Comparison of ENCODE assay signal across 8 cellular contexts in the genomic region with DNA sequence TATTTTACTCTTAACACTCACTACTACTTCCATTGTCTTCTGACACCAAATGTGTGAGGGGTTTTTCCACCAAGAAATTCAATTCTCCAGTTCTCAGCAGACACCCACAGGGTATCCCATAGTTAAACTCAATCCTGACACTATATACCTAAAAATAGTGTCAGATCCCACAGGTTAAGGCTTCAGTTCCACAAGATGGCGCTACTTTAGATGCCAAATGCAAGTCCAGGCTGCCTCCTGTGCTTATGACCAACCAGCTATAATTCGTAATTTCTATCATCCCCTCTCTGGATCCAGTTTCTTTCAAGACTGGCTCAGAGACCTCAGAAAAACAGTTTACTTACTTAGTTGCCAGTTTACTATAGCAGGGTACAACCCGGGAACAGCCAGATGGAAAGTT.
DNase-seq lines count a peak whose midpoint lies in the region; FAIRE-seq and TF ChIP-seq lines count a peak whose summit lies in the region.
"Had no signal": no experiment of that assay in that cellular context is flagged by ENCODE, and none has a peak within 500 bp of the region (broad histone marks: within the 10 kb centered on the region; RNA-seq: fewer than 3 reads in every experiment).

No MANE protein-coding gene starts in this region.

- H2AFZ ChIP-seq in mammary epithelial cell (ENCODE audit: low read depth, low read length), result no peak overlapping the region
- no peak overlapping the region for H2AFZ ChIP-seq in neural progenitor cell (replicated peaks)

- CTCF ChIA-PET in mammary epithelial cell (lab: Charles Lee; ENCODE audit: low non-redundant PET), result interaction anchor here (0.6 kb wide), 2 partner anchors 268 to 479 kb away, joined by 3 to 4 read pairs; no protein-coding TSS in a partner anchor

- intact Hi-C loops in mammary epithelial cell (cut with micrococcal nuclease), result loop anchor here (5.0 kb wide), 1 partner anchor 385 kb away; no protein-coding TSS in a partner anchor
- intact Hi-C loops in esophagus squamous epithelium (cut with DNase I), result no loop called here

- dilution Hi-C loops in mammary epithelial cell (cut with HindIII; ENCODE audit: low sequenced_read_pairs), result no loop called here

- H3K27ac ChIP-seq in mammary epithelial cell (ENCODE audit: insufficient read depth, low read depth, low read length) (no peak overlapping the region), neural progenitor cell (no peak overlapping the region), esophagus squamous epithelium (no peak overlapping the region)

- H3K79me2 ChIP-seq in mammary epithelial cell (ENCODE audit: insufficient read depth, low read length) (no peaks in the 10 kb centered on the region), neural progenitor cell (ENCODE audit: low read depth) (no peaks in the 10 kb centered on the region)

- peak; percentile 86 for FAIRE-seq in H54 (lab: Jason Lieb, UNC)

- H4K20me1 ChIP-seq in mammary epithelial cell (ENCODE audit: insufficient read depth, low read length), result no peaks in the 10 kb centered on the region
- no peaks in the 10 kb centered on the region for H4K20me1 ChIP-seq in neural progenitor cell (ENCODE audit: low read depth)

- H3K36me3 ChIP-seq in mammary epithelial cell (ENCODE audit: insufficient read depth, low read length), result no peaks in the 10 kb centered on the region
- no peaks in the 10 kb centered on the region for H3K36me3 ChIP-seq in neural progenitor cell
- H3K36me3 ChIP-seq in esophagus squamous epithelium, result no peaks in the 10 kb centered on the region

- no TSS peak for BruUV-seq in mammary epithelial cell (replicated peaks; lab: Mats Ljungman, UMichigan)

- no peak overlapping the region for H3K27ac Mint-ChIP-seq in neural progenitor cell

- H3K27me3 ChIP-seq in mammary epithelial cell (ENCODE audit: insufficient read depth, low read length) (no peaks in the 10 kb centered on the region), neural progenitor cell (no peaks in the 10 kb centered on the region), esophagus squamous epithelium (no peaks in the 10 kb centered on the region)

- H3K27me3 Mint-ChIP-seq in neural progenitor cell (ENCODE audit: insufficient read depth, low read depth), result no peaks in the 10 kb centered on the region

- H3K36me3 Mint-ChIP-seq in neural progenitor cell, result no peaks in the 10 kb centered on the region

- no peak overlapping the region for H3K9ac ChIP-seq in mammary epithelial cell (ENCODE audit: insufficient read depth, low read length)
- H3K9ac ChIP-seq in neural progenitor cell, result no peak overlapping the region

- H3K4me1 Mint-ChIP-seq in neural progenitor cell, result no peaks in the 10 kb centered on the region

- in situ Hi-C loops in mammary epithelial cell (cut with MboI; ENCODE audit: low sequenced_read_pairs in 2 of 2), result loop anchor here in 1 of 2 donors (25.0 kb wide), 1 partner anchor 425 kb away; no protein-coding TSS in a partner anchor

- H3K4me3 ChIP-seq in mammary epithelial cell (replicated peaks in 1 of 3; ENCODE audit: insufficient read depth in 1 of 3, low read depth in 2 of 3, low read length in 3 of 3) (no peak overlapping the region), neural progenitor cell (no peak overlapping the region), esophagus squamous epithelium (no peak overlapping the region)

- no peak for DNase-seq in H54 (ENCODE audit: insufficient read length, low spot score)
- DNase-seq in NCI-H526 treated with DMSO at 0.1 percent for 48 hours (lab: John Stamatoyannopoulos, UW), result peak; percentile 63
- DNase-seq in mammary epithelial cell, result peak; percentile 17
- peak; percentile 76 for DNase-seq in neural progenitor cell (ENCODE audit: low spot score)
- no peak for DNase-seq in esophagus squamous epithelium (lab: John Stamatoyannopoulos, UW)
- DNase-seq in AG20443 (ENCODE audit: low spot score), result no peak
- DNase-seq in GM19238 (ENCODE audit: insufficient read length, low spot score), result no peak
- DNase-seq: T1000 had no signal

- no peaks in the 10 kb centered on the region for H3K4me1 ChIP-seq in mammary epithelial cell (ENCODE audit: insufficient read depth, low read length)
- no peaks in the 10 kb centered on the region for H3K4me1 ChIP-seq in neural progenitor cell
- no peaks in the 10 kb centered on the region for H3K4me1 ChIP-seq in esophagus squamous epithelium

- TF ChIP-seq CTCF in mammary epithelial cell (conservative IDR thresholded peaks at IDR 0.05 in 1 of 2, IDR thresholded peaks at IDR 0.05 in 1 of 2; ENCODE audit: extremely low read depth in 1 of 2, insufficient read depth in 1 of 2, low read depth in 1 of 2, low read length in 2 of 2), result peak; percentile 45 to 62
- TF ChIP-seq CTCF in neural progenitor cell (IDR thresholded peaks at IDR 0.05), result peak; percentile 73
- TF ChIP-seq CTCF in esophagus squamous epithelium (IDR thresholded peaks at IDR 0.05), result no peak

- 63% methylated on average over 3 of the region's 3 CpGs for WGBS in mammary epithelial cell (ENCODE audit: low coverage, missing lambda C conversion rate)
- WGBS in esophagus squamous epithelium, 2 donors, result 57 to 61% methylated on average over 3 of the region's 3 CpGs

- H3K4me2 ChIP-seq in mammary epithelial cell (ENCODE audit: insufficient read depth, low read depth, low read length) (no peak overlapping the region), neural progenitor cell (no peak overlapping the region)

- H3K9me3 Mint-ChIP-seq in neural progenitor cell, result no peaks in the 10 kb centered on the region

- no peak overlapping the region for H3K4me3 Mint-ChIP-seq in neural progenitor cell

- TF ChIP-seq POLR2A in H54 (IDR thresholded peaks at IDR 0.05; ENCODE audit: low read depth, low read length) (no peak), esophagus squamous epithelium (IDR thresholded peaks at IDR 0.05) (no peak)

- no peaks in the 10 kb centered on the region for H3F3A ChIP-seq in neural progenitor cell (ENCODE audit: low read depth)

- H3K9me3 ChIP-seq in mammary epithelial cell (replicated peaks; ENCODE audit: insufficient read depth, low read length) (no peaks in the 10 kb centered on the region), neural progenitor cell (ENCODE audit: low read depth) (no peaks in the 10 kb centered on the region), esophagus squamous epithelium (no peaks in the 10 kb centered on the region)

Comparison
In these comparisons a context has a peak if more than half of its experiments do, and no peak if none do; other contexts are left out.
1. DNase-seq: peak in NCI-H526 treated with DMSO at 0.1 percent for 48 hours (single experiment), mammary epithelial cell (single experiment) and neural progenitor cell (single experiment); none in H54 (single experiment), esophagus squamous epithelium (single experiment), AG20443 (single experiment) and GM19238 (single experiment).
2. CTCF ChIP-seq: peak in mammary epithelial cell (2 of 2) and neural progenitor cell (single experiment); none in esophagus squamous epithelium (0 of 6).